13 cellular contexts compared by ENCODE assay signal in the genomic region with DNA sequence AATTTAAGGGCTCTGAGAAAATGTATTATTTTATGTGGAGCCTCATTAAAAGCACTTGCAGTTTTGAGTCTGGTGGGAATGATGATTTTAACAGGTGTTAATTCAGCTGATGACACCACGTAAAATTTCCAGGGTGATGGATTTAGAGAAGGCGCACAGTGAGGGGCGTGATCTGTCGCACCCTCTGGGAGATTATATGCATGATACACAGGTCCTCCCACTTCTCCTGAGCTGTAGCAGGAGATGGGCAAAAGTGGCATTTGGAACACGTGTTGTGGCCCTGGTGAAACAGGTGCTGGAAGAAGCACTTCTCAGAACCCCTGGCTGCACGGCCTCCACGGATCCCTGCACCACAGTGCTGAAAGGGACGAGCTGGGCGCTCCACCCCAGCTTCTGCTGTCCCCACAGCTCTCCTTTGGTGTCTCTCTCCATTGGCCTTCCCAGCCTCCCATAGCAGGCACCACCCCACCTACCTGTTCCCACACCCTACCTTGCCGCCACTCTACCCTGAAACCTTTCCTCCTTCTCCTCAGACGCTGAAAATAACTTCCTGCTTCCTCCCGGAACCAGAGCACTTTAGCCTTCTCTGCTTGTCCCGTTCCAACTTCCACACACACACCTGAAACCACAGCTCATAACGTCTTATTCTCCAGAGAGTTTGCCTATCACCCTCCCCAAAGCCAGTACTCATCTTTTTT. TPM values are rescaled to one million over a fixed set of nuclear protein-coding genes. Genes with fewer than 3 reads are reported as not detected.
DNase-seq lines count a peak whose midpoint lies in the region; ATAC-seq and FAIRE-seq lines count a peak whose summit lies in the region.
"Had no signal": no experiment of that assay in that cellular context is flagged by ENCODE, and none has a peak within 500 bp of the region (broad histone marks: within the 10 kb centered on the region; RNA-seq: fewer than 3 reads in every experiment).

No MANE protein-coding gene starts in this region.

- peaks cover 64% of the 10 kb centered on the region for H3K4me1 Mint-ChIP-seq in activated T-cell treated with anti-CD3 and anti-CD28 coated beads, Interleukin-2, amount 50 U/mL, for 4 hours (ENCODE audit: low read depth)
- H3K4me1 Mint-ChIP-seq in activated naive CD8-positive, alpha-beta T cell (ENCODE audit: low read depth), result peaks cover 74% of the 10 kb centered on the region

- 66 to 73% (median 66%) methylated on average over 13 to 14 of the region's 14 CpGs for WGBS in small intestine, 3 donors

- peaks cover 20% of the 10 kb centered on the region for H3K36me3 Mint-ChIP-seq in activated T-cell treated with anti-CD3 and anti-CD28 coated beads, Interleukin-2, amount 50 U/mL, for 4 hours (ENCODE audit: insufficient read depth)
- peaks cover 21% of the 10 kb centered on the region for H3K36me3 Mint-ChIP-seq in activated naive CD8-positive, alpha-beta T cell

- H3K27me3 Mint-ChIP-seq in activated T-cell treated with anti-CD3 and anti-CD28 coated beads, Interleukin-2, amount 50 U/mL, for 4 hours (ENCODE audit: low read depth), result no peaks in the 10 kb centered on the region
- no peaks in the 10 kb centered on the region for H3K27me3 Mint-ChIP-seq in activated naive CD8-positive, alpha-beta T cell

- H3K27ac ChIP-seq in small intestine (ENCODE audit: low read depth in 1 of 2, low read length in 1 of 2), result no peak overlapping the region
- H3K27ac ChIP-seq: parathyroid adenoma had no signal

- H3K9me3 Mint-ChIP-seq in activated T-cell treated with anti-CD3 and anti-CD28 coated beads, Interleukin-2, amount 50 U/mL, for 4 hours, result no peaks in the 10 kb centered on the region
- H3K9me3 Mint-ChIP-seq in activated naive CD8-positive, alpha-beta T cell (ENCODE audit: low read depth), result no peaks in the 10 kb centered on the region

- H3K4me3 ChIP-seq in small intestine (ENCODE audit: low read depth in 1 of 2, low read length in 2 of 2), result no peak overlapping the region

- peak overlapping the region; percentile 83 for H3K27ac Mint-ChIP-seq in activated naive CD8-positive, alpha-beta T cell

- DNase-seq in activated T-cell treated with anti-CD3 and anti-CD28 coated beads, Interleukin-2, amount 50 U/mL, for 4 hours, result no peak
- no peak for DNase-seq in activated T-cell treated with anti-CD3 and anti-CD28 coated beads, Interleukin-2, amount 50 U/mL, for 48 hours
- DNase-seq in small intestine (peak; percentile 44), germinal center (ENCODE audit: low spot score) (no peak), NAMALWA (ENCODE audit: low spot score) (no peak)
- DNase-seq in activated CD4-positive, CD25-positive, alpha-beta regulatory T cell treated with anti-CD3 and anti-CD28 coated beads, Interleukin-2, amount 50 U/mL, for 72 hours, result no peak
- DNase-seq: hippocampal formation, NCI-H2171 treated with DMSO at 0.1 percent for 48 hours, OCI-M1 had no signal

- peaks cover 0 to 3% of the 10 kb centered on the region in 2 donors for H3K4me1 ChIP-seq in small intestine (ENCODE audit: control insufficient read depth in 2 of 2, insufficient read depth in 1 of 2, low read depth in 1 of 2, low read length in 1 of 2)
- H3K4me1 ChIP-seq: parathyroid adenoma had no signal

- no peak for ATAC-seq in activated T-cell treated with anti-CD3 and anti-CD28 coated beads, Interleukin-2, amount 50 U/mL, for 4 hours
- peak; percentile 5 for ATAC-seq in HG02642 (IDR thresholded peaks at IDR 0.05; ENCODE audit: poor library complexity, unreplicated experiment)

- no peaks in the 10 kb centered on the region for H3K36me3 ChIP-seq in small intestine (ENCODE audit: control insufficient read depth in 2 of 2, insufficient read depth in 2 of 2, low read length in 2 of 2)

- H3K9me3 ChIP-seq in small intestine (ENCODE audit: control insufficient read depth, low read depth), result no peaks in the 10 kb centered on the region

- H3K27me3 ChIP-seq in small intestine (ENCODE audit: control insufficient read depth in 2 of 2, insufficient read depth in 2 of 2, low read length in 2 of 2), result no peaks in the 10 kb centered on the region

- H3K4me3 Mint-ChIP-seq in activated T-cell treated with anti-CD3 and anti-CD28 coated beads, Interleukin-2, amount 50 U/mL, for 4 hours, result peak overlapping the region; percentile 11
- peak overlapping the region; percentile 24 for H3K4me3 Mint-ChIP-seq in activated naive CD8-positive, alpha-beta T cell

- FAIRE-seq in small intestine (lab: Jason Lieb, UNC), result no peak
- FAIRE-seq: endothelial cell of umbilical vein had no signal

RNA-seq across cellular contexts. Expression of gene SORL1, which starts 6.9 kb away (rescaled TPM):
- 10 to 100 TPM; 21.3 to 25.6 (median 21.3) TPM for total RNA-seq in activated T-cell treated with anti-CD3 and anti-CD28 coated beads, Interleukin-2, amount 50 U/mL, for 4 hours
- polyA plus RNA-seq in small intestine, result 1 to 10 TPM; 4.6 to 6.5 (median 5.2) TPM
